Comparison of ENCODE assay signal across 8 cellular contexts in genomic region chr1:33633019-33633801, GRCh38.
DNase-seq lines count a peak whose midpoint lies in the region; ATAC-seq and TF ChIP-seq lines count a peak whose summit lies in the region.

No MANE protein-coding gene starts in this region.

- ATAC-seq in activated T-cell treated with anti-CD3 and anti-CD28 coated beads, Interleukin-2, amount 50 U/mL, for 72 hours (replicated peaks in 1 of 2), result peak; percentile 84 to 89
- ATAC-seq in stimulated activated naive CD8-positive, alpha-beta T cell treated with anti-CD3 and anti-CD28 coated beads, Interleukin-15, amount 100 ng/mL, for 72 hours, result peak; percentile 85

- TF ChIP-seq CTCF in LNCAP (IDR thresholded peaks at IDR 0.05) (peak; percentile 100), neural crest cell (conservative IDR thresholded peaks at IDR 0.05) (peak; percentile 99)

- peak overlapping the region in 1 of 2 donors; percentile 12 for H3K4me3 Mint-ChIP-seq in activated T-cell treated with anti-CD3 and anti-CD28 coated beads, Interleukin-2, amount 50 U/mL, for 72 hours
- no peak overlapping the region for H3K4me3 Mint-ChIP-seq in neural crest cell
- H3K4me3 Mint-ChIP-seq in stimulated activated naive CD8-positive, alpha-beta T cell treated with anti-CD3 and anti-CD28 coated beads, Interleukin-15, amount 100 ng/mL, for 72 hours, result no peak overlapping the region

- H3K27me3 Mint-ChIP-seq in activated T-cell treated with anti-CD3 and anti-CD28 coated beads, Interleukin-2, amount 50 U/mL, for 72 hours (ENCODE audit: low read depth), result peaks cover 36% of the 10 kb centered on the region
- H3K27me3 Mint-ChIP-seq in neural crest cell (ENCODE audit: low read depth), result peaks cover 59% of the 10 kb centered on the region
- peaks cover 57% of the 10 kb centered on the region for H3K27me3 Mint-ChIP-seq in stimulated activated naive CD8-positive, alpha-beta T cell treated with anti-CD3 and anti-CD28 coated beads, Interleukin-15, amount 100 ng/mL, for 72 hours

- no peaks in the 10 kb centered on the region for H3K9me3 Mint-ChIP-seq in activated T-cell treated with anti-CD3 and anti-CD28 coated beads, Interleukin-2, amount 50 U/mL, for 72 hours
- H3K9me3 Mint-ChIP-seq in neural crest cell, result no peaks in the 10 kb centered on the region
- no peaks in the 10 kb centered on the region for H3K9me3 Mint-ChIP-seq in stimulated activated naive CD8-positive, alpha-beta T cell treated with anti-CD3 and anti-CD28 coated beads, Interleukin-15, amount 100 ng/mL, for 72 hours

- no peak overlapping the region for H3K27ac Mint-ChIP-seq in activated T-cell treated with anti-CD3 and anti-CD28 coated beads, Interleukin-2, amount 50 U/mL, for 72 hours
- H3K27ac Mint-ChIP-seq in neural crest cell (ENCODE audit: unreplicated experiment), result no peak overlapping the region
- H3K27ac Mint-ChIP-seq in stimulated activated naive CD8-positive, alpha-beta T cell treated with anti-CD3 and anti-CD28 coated beads, Interleukin-15, amount 100 ng/mL, for 72 hours, result peak overlapping the region in 1 of 2 donors; percentile 10

- H3K36me3 Mint-ChIP-seq in activated T-cell treated with anti-CD3 and anti-CD28 coated beads, Interleukin-2, amount 50 U/mL, for 72 hours (ENCODE audit: insufficient read depth in 2 of 2), result no peaks in the 10 kb centered on the region
- no peaks in the 10 kb centered on the region for H3K36me3 Mint-ChIP-seq in neural crest cell (ENCODE audit: low read depth)

- peak; percentile 75 for DNase-seq in SIG-M5 treated with dmso at 0.1 percent for 504 hours (lab: John Stamatoyannopoulos, UW; ENCODE audit: unreplicated experiment)
- DNase-seq in SIG-M5 (lab: John Stamatoyannopoulos, UW), result no peak
- DNase-seq in RKO (ENCODE audit: low spot score), result peak; percentile 82
- peak; percentile 88 for DNase-seq in activated T-cell treated with anti-CD3 and anti-CD28 coated beads, Interleukin-2, amount 50 U/mL, for 72 hours
- peak; percentile 73 for DNase-seq in fibroblast of peridontal ligament (ENCODE audit: extremely low read depth)
- peak; percentile 98 for DNase-seq in neural crest cell (ENCODE audit: low read depth, low spot score)
- peak; percentile 81 to 83 for DNase-seq in stimulated activated naive CD8-positive, alpha-beta T cell treated with anti-CD3 and anti-CD28 coated beads, Interleukin-15, amount 100 ng/mL, for 72 hours

- H3K4me1 Mint-ChIP-seq in activated T-cell treated with anti-CD3 and anti-CD28 coated beads, Interleukin-2, amount 50 U/mL, for 72 hours (ENCODE audit: low read depth), result peaks cover 13% of the 10 kb centered on the region
- H3K4me1 Mint-ChIP-seq in neural crest cell, result no peaks in the 10 kb centered on the region
- H3K4me1 Mint-ChIP-seq in stimulated activated naive CD8-positive, alpha-beta T cell treated with anti-CD3 and anti-CD28 coated beads, Interleukin-15, amount 100 ng/mL, for 72 hours, result peaks cover 12% of the 10 kb centered on the region
